1 cellular context compared by ENCODE assay signal in genomic region chr15:60908888-60909287, GRCh38.
TF ChIP-seq lines count a peak whose summit lies in the region.

No MANE protein-coding gene starts in this region.

TF ChIP-seq in GM23338, 12 proteins besides CTCF, POLR2A, EP300 and RAD21 (continued from another document):
- peak; percentile 60 for TF ChIP-seq REST (IDR thresholded peaks at IDR 0.05; ENCODE audit: unreplicated experiment)
- no peak for TF ChIP-seq POLR2AphosphoS5 (IDR thresholded peaks at IDR 0.05; ENCODE audit: low read depth)
- no peak for TF ChIP-seq NANOG (IDR thresholded peaks at IDR 0.05; ENCODE audit: borderline replicate concordance)
- TF ChIP-seq EZH2phosphoT487 (IDR thresholded peaks at IDR 0.05; ENCODE audit: unreplicated experiment) = no peak
- no peak for TF ChIP-seq ZNF331 (CRISPR knock-in tag; IDR thresholded peaks at IDR 0.05; ENCODE audit: low read depth)
- no peak for TF ChIP-seq STAT1 (IDR thresholded peaks at IDR 0.05; ENCODE audit: unreplicated experiment)
- no peak for TF ChIP-seq ZNF114 (CRISPR knock-in tag; IDR thresholded peaks at IDR 0.05)
